Comparison of ENCODE assay signal across 3 cellular contexts in genomic region chr1:213484758-213485157, GRCh38.
"Had no signal": no experiment of that assay in that cellular context is flagged by ENCODE, and none has a peak within 500 bp of the region (broad histone marks: within the 10 kb centered on the region; RNA-seq: fewer than 3 reads in every experiment).

No MANE protein-coding gene starts in this region.

- H3K4me3 ChIP-seq: GM12878 had no signal

- ATAC-seq: GM12878 had no signal

- DNase-seq: GDM1, GF-D8 had no signal
